19 cellular contexts compared by ENCODE assay signal in the genomic region with DNA sequence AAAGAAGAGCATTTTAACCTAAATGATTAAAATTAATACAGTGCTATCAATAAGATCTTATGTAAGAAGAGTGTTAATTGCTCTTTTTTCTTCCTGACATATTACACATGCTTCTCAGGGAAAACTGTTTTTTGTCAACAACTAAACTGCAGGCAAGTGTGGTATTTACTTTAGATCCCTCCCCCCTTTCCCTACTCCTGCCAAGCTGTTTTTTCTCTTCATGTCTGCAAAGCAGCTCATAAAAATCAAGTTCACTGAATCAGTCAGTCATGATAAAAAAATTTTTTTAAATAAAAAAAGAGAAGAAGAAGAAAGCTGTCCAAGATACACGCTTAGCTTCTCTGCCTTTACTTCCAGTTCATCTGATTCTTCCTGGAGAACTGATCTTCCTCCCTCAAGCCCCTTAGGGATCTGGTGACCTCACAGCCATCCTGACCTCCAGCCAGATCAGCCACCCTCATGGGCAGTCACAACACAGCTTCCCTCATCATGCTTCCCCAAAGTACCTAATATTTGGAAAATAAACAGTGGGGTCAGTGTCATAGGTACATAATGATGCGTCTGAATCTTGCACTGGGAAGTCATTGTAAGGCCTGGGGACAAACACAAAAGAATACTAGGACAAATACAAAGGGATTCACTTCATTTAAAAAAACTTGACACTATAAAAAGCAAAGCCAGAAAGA.
DNase-seq lines count a peak whose midpoint lies in the region; ATAC-seq and TF ChIP-seq lines count a peak whose summit lies in the region.
"Had no signal": no experiment of that assay in that cellular context is flagged by ENCODE, and none has a peak within 500 bp of the region (broad histone marks: within the 10 kb centered on the region; RNA-seq: fewer than 3 reads in every experiment).

No MANE protein-coding gene starts in this region.

- H3K27ac Mint-ChIP-seq in stimulated activated naive CD8-positive, alpha-beta T cell treated with anti-CD3 and anti-CD28 coated beads, Interleukin-15, amount 100 ng/mL, for 72 hours = peak overlapping the region; percentile 52 to 61
- H3K27ac Mint-ChIP-seq in chondrocyte (ENCODE audit: unreplicated experiment) = peak overlapping the region; percentile 56
- peak overlapping the region in 8 of 10 donors; percentile 26 to 87 (median 63) for H3K27ac Mint-ChIP-seq in naive thymus-derived CD8-positive, alpha-beta T cell
- H3K27ac Mint-ChIP-seq: T-helper 1 cell treated with Interleukin-12 subunit alpha and Interleukin-12 subunit beta and Interleukin-4 antibody, amounts not matched to agents 30 μg/mL and 1 μg/mL, for 36 hours had no signal

- no peak overlapping the region for H3K4me3 Mint-ChIP-seq in stimulated activated naive CD8-positive, alpha-beta T cell treated with anti-CD3 and anti-CD28 coated beads, Interleukin-15, amount 100 ng/mL, for 72 hours
- H3K4me3 Mint-ChIP-seq in chondrocyte (ENCODE audit: unreplicated experiment) = no peak overlapping the region
- H3K4me3 Mint-ChIP-seq in naive thymus-derived CD8-positive, alpha-beta T cell = no peak overlapping the region
- H3K4me3 Mint-ChIP-seq: CD4-positive, CD25-positive, alpha-beta regulatory T cell; T-helper 1 cell treated with Interleukin-12 subunit alpha and Interleukin-12 subunit beta and Interleukin-4 antibody, amounts not matched to agents 30 μg/mL and 1 μg/mL, for 36 hours had no signal

- H3K36me3 ChIP-seq in PC-9 (ENCODE audit: low read depth) (no peaks in the 10 kb centered on the region), thyroid gland (no peaks in the 10 kb centered on the region)

- DNase-seq in stimulated activated naive CD8-positive, alpha-beta T cell treated with anti-CD3 and anti-CD28 coated beads, Interleukin-15, amount 100 ng/mL, for 72 hours = no peak
- no peak for DNase-seq in stimulated activated naive CD8-positive, alpha-beta T cell treated with anti-CD3 and anti-CD28 coated beads, Interleukin-15, Interleukin-2, amounts not matched to agents 100 U/mL and 50 U/mL, for 24 hours
- DNase-seq in chondrocyte (ENCODE audit: low spot score) = no peak
- DNase-seq in naive thymus-derived CD8-positive, alpha-beta T cell = no peak
- no peak for DNase-seq in PC-9
- no peak for DNase-seq in NCI-H2227 treated with DMSO at 0.1 percent for 48 hours (lab: John Stamatoyannopoulos, UW)
- no peak for DNase-seq in thyroid gland
- DNase-seq: ACHN; activated CD8-positive, alpha-beta memory T cell treated with anti-CD3 and anti-CD28 coated beads for 24 hours; CD4-positive, CD25-positive, alpha-beta regulatory T cell; DMS53; NCI-H1417 treated with DMSO at 0.1 percent for 48 hours; NCI-H226; psoas muscle; stimulated activated CD4-positive, alpha-beta T cell treated with anti-CD3 and anti-CD28 coated beads, Interleukin-12 subunit alpha, Interleukin-12 subunit beta, amount 100 ng/mL, for 4 hours; upper lobe of right lung had no signal

- no peaks in the 10 kb centered on the region for H3K4me1 Mint-ChIP-seq in stimulated activated naive CD8-positive, alpha-beta T cell treated with anti-CD3 and anti-CD28 coated beads, Interleukin-15, amount 100 ng/mL, for 72 hours
- H3K4me1 Mint-ChIP-seq in chondrocyte (ENCODE audit: low read depth) = peaks cover 11% of the 10 kb centered on the region
- peaks cover 3 to 24% (median 15%) of the 10 kb centered on the region in 4 donors for H3K4me1 Mint-ChIP-seq in naive thymus-derived CD8-positive, alpha-beta T cell

- no TSS peak for BruUV-seq in PC-9 (replicated peaks; lab: Mats Ljungman, UMichigan)

- H3K9me3 ChIP-seq in PC-9 (ENCODE audit: insufficient read depth, low read depth) = no peaks in the 10 kb centered on the region
- H3K9me3 ChIP-seq in thyroid gland = no peaks in the 10 kb centered on the region
- H3K9me3 ChIP-seq: psoas muscle, upper lobe of right lung had no signal

- H3K9me2 ChIP-seq in PC-9 (ENCODE audit: insufficient read depth) = no peaks in the 10 kb centered on the region

- ATAC-seq in stimulated activated naive CD8-positive, alpha-beta T cell treated with anti-CD3 and anti-CD28 coated beads, Interleukin-15, amount 100 ng/mL, for 72 hours = no peak
- no peak for ATAC-seq in stimulated activated naive CD8-positive, alpha-beta T cell treated with anti-CD3 and anti-CD28 coated beads, Interleukin-15, Interleukin-2, amounts not matched to agents 100 U/mL and 50 U/mL, for 24 hours
- no peak for ATAC-seq in naive thymus-derived CD8-positive, alpha-beta T cell
- no peak for ATAC-seq in GM18909 (IDR thresholded peaks at IDR 0.05; ENCODE audit: poor library complexity, unreplicated experiment)
- ATAC-seq: HCT116, upper lobe of right lung had no signal

- H3K4me1 ChIP-seq in PC-9 (replicated peaks; ENCODE audit: insufficient read depth) (no peaks in the 10 kb centered on the region), thyroid gland (peaks cover 12 to 20% of the 10 kb centered on the region in 2 donors)

- WGBS in thyroid gland, 2 donors = 84 to 86% methylated on average over 2 of the region's 2 CpGs

- TF ChIP-seq CTCF in chondrocyte (IDR thresholded peaks at IDR 0.05) (no peak), PC-9 (conservative IDR thresholded peaks at IDR 0.05) (no peak), thyroid gland (IDR thresholded peaks at IDR 0.05) (no peak)

- no peaks in the 10 kb centered on the region for H3F3A ChIP-seq in PC-9 (ENCODE audit: insufficient read depth, low read depth)

- no peaks in the 10 kb centered on the region for H3K9me3 Mint-ChIP-seq in stimulated activated naive CD8-positive, alpha-beta T cell treated with anti-CD3 and anti-CD28 coated beads, Interleukin-15, amount 100 ng/mL, for 72 hours
- no peaks in the 10 kb centered on the region for H3K9me3 Mint-ChIP-seq in chondrocyte (ENCODE audit: low read depth)
- no peaks in the 10 kb centered on the region for H3K9me3 Mint-ChIP-seq in naive thymus-derived CD8-positive, alpha-beta T cell
- H3K9me3 Mint-ChIP-seq: CD4-positive, CD25-positive, alpha-beta regulatory T cell; T-helper 1 cell treated with Interleukin-12 subunit alpha and Interleukin-12 subunit beta and Interleukin-4 antibody, amounts not matched to agents 30 μg/mL and 1 μg/mL, for 36 hours had no signal

- CTCF ChIA-PET in PC-9 (lab: Charles Lee) = no interaction called here

- POLR2A ChIA-PET in naive thymus-derived CD8-positive, alpha-beta T cell (lab: Charles Lee) = no interaction called here
- POLR2A ChIA-PET in PC-9 (lab: Charles Lee; ENCODE audit: unreplicated experiment) = interaction anchor here (0.7 kb wide), 1 partner anchor 326 kb away, joined by 12 read pairs; no protein-coding TSS in a partner anchor

- H3K36me3 Mint-ChIP-seq in chondrocyte (ENCODE audit: low read depth) = peaks cover 11% of the 10 kb centered on the region
- H3K36me3 Mint-ChIP-seq in naive thymus-derived CD8-positive, alpha-beta T cell = peaks cover 0 to 62% (median 11%) of the 10 kb centered on the region in 3 donors

- intact Hi-C loops in PC-9 (cut with micrococcal nuclease; ENCODE audit: unreplicated experiment) = no loop called here
- intact Hi-C loops in thyroid gland (cut with DNase I) = no loop called here

- H2AFZ ChIP-seq in PC-9 = no peak overlapping the region

- no peak for TF ChIP-seq POLR2A in thyroid gland (IDR thresholded peaks at IDR 0.05)

- no peaks in the 10 kb centered on the region for H4K20me1 ChIP-seq in PC-9 (ENCODE audit: insufficient read depth)

- no peaks in the 10 kb centered on the region for H3K27me3 Mint-ChIP-seq in stimulated activated naive CD8-positive, alpha-beta T cell treated with anti-CD3 and anti-CD28 coated beads, Interleukin-15, amount 100 ng/mL, for 72 hours
- no peaks in the 10 kb centered on the region for H3K27me3 Mint-ChIP-seq in chondrocyte (ENCODE audit: low read depth)
- no peaks in the 10 kb centered on the region for H3K27me3 Mint-ChIP-seq in naive thymus-derived CD8-positive, alpha-beta T cell
- H3K27me3 Mint-ChIP-seq: CD4-positive, CD25-positive, alpha-beta regulatory T cell had no signal

- H3K4me3 ChIP-seq in PC-9 = no peak overlapping the region
- no peak overlapping the region for H3K4me3 ChIP-seq in thyroid gland (replicated peaks in 1 of 3)
- H3K4me3 ChIP-seq: psoas muscle, upper lobe of right lung had no signal

- H3K4me2 ChIP-seq in PC-9 = no peak overlapping the region

- H3K27ac ChIP-seq in PC-9 (no peak overlapping the region), thyroid gland (peak overlapping the region in 1 of 3 donors; percentile 54)
- H3K27ac ChIP-seq: psoas muscle, upper lobe of right lung had no signal

- no peaks in the 10 kb centered on the region for H3K27me3 ChIP-seq in PC-9 (ENCODE audit: insufficient read depth, low read depth)
- H3K27me3 ChIP-seq in thyroid gland = no peaks in the 10 kb centered on the region
- H3K27me3 ChIP-seq: upper lobe of right lung had no signal

- no peaks in the 10 kb centered on the region for H3K79me2 ChIP-seq in PC-9 (ENCODE audit: low read depth)
